In genomic region chr7:131591674-131592328, GRCh38 we compare ENCODE assay signal across 3 cellular contexts.
TF ChIP-seq lines count a peak whose summit lies in the region.

No MANE protein-coding gene starts in this region.

TF ChIP-seq in Ishikawa, 13 proteins besides CTCF, POLR2A, EP300 and RAD21:
- TF ChIP-seq REST (IDR thresholded peaks at IDR 0.05; ENCODE audit: low read depth): peak; percentile 81
- TF ChIP-seq CREB1 (IDR thresholded peaks at IDR 0.05; ENCODE audit: low read depth): no peak
- TF ChIP-seq MAX (IDR thresholded peaks at IDR 0.05): no peak
- TF ChIP-seq NFIC (IDR thresholded peaks at IDR 0.05): no peak

TF ChIP-seq in WTC11, 78 proteins besides CTCF, POLR2A, EP300 and RAD21:
- TF ChIP-seq HMGA2 (CRISPR knock-in tag; IDR thresholded peaks at IDR 0.05): no peak
- TF ChIP-seq ZNF671 (CRISPR knock-in tag; IDR thresholded peaks at IDR 0.05): no peak

TF ChIP-seq in HepG2, 621 proteins besides CTCF, POLR2A, EP300 and RAD21:
- TF ChIP-seq RFX1 (IDR thresholded peaks at IDR 0.05) (no peak), ZSCAN22 (CRISPR knock-in tag; IDR thresholded peaks at IDR 0.05) (no peak), PRDM10 (CRISPR knock-in tag; IDR thresholded peaks at IDR 0.05; ENCODE audit: low read depth) (no peak), SMC3 (IDR thresholded peaks at IDR 0.05; ENCODE audit: low read length) (no peak), REST (IDR thresholded peaks at IDR 0.05; ENCODE audit: borderline replicate concordance in 1 of 2, low read depth in 1 of 2, low read length in 2 of 2) (peak; percentile 26 to 81; a peak in 3 of 4 replicates)
TF ChIP-seq in HepG2: peak in this region for 1.
